13 cellular contexts compared by ENCODE assay signal in genomic region chr5:14416709-14417108, GRCh38.
A peak's percentile ranks its signal among the peaks of the same experiment; 100 is the strongest.
DNase-seq lines count a peak whose midpoint lies in the region; ATAC-seq and TF ChIP-seq lines count a peak whose summit lies in the region.
"Had no signal": no experiment of that assay in that cellular context is flagged by ENCODE, and none has a peak within 500 bp of the region (broad histone marks: within the 10 kb centered on the region; RNA-seq: fewer than 3 reads in every experiment).

No MANE protein-coding gene starts in this region.

- peaks cover 39% of the 10 kb centered on the region for H3K4me1 Mint-ChIP-seq in activated T-helper 17 cell treated with anti-CD3 and anti-CD28 coated beads, Interleukin-2, amount 50 U/mL, for 72 hours
- peaks cover 44% of the 10 kb centered on the region for H3K4me1 Mint-ChIP-seq in glutamatergic neuron (ENCODE audit: low read depth, unreplicated experiment)
- peaks cover 49% of the 10 kb centered on the region for H3K4me1 Mint-ChIP-seq in stimulated activated effector memory CD8-positive, alpha-beta T cell treated with anti-CD3 and anti-CD28 coated beads, Interleukin-12 subunit alpha, Interleukin-12 subunit beta, amount 100 ng/mL, for 72 hours

- peak overlapping the region; percentile 85 for H3K4me3 Mint-ChIP-seq in activated T-helper 17 cell treated with anti-CD3 and anti-CD28 coated beads, Interleukin-2, amount 50 U/mL, for 72 hours
- no peak overlapping the region for H3K4me3 Mint-ChIP-seq in glutamatergic neuron (ENCODE audit: unreplicated experiment)
- peak overlapping the region; percentile 11 for H3K4me3 Mint-ChIP-seq in stimulated activated effector memory CD8-positive, alpha-beta T cell treated with anti-CD3 and anti-CD28 coated beads, Interleukin-12 subunit alpha, Interleukin-12 subunit beta, amount 100 ng/mL, for 72 hours

- peaks cover 25% of the 10 kb centered on the region for H3K36me3 Mint-ChIP-seq in activated T-helper 17 cell treated with anti-CD3 and anti-CD28 coated beads, Interleukin-2, amount 50 U/mL, for 72 hours (ENCODE audit: low read depth)
- no peaks in the 10 kb centered on the region for H3K36me3 Mint-ChIP-seq in glutamatergic neuron (ENCODE audit: unreplicated experiment)
- H3K36me3 Mint-ChIP-seq in stimulated activated effector memory CD8-positive, alpha-beta T cell treated with anti-CD3 and anti-CD28 coated beads, Interleukin-12 subunit alpha, Interleukin-12 subunit beta, amount 100 ng/mL, for 72 hours: peaks cover 21% of the 10 kb centered on the region

- TF ChIP-seq CTCF in glutamatergic neuron (IDR thresholded peaks at IDR 0.05; ENCODE audit: partially characterized antibody, unreplicated experiment): no peak

- H3K9me3 Mint-ChIP-seq in activated T-helper 17 cell treated with anti-CD3 and anti-CD28 coated beads, Interleukin-2, amount 50 U/mL, for 72 hours: no peaks in the 10 kb centered on the region
- H3K9me3 Mint-ChIP-seq in glutamatergic neuron (ENCODE audit: unreplicated experiment): peaks cover 9% of the 10 kb centered on the region
- H3K9me3 Mint-ChIP-seq in stimulated activated effector memory CD8-positive, alpha-beta T cell treated with anti-CD3 and anti-CD28 coated beads, Interleukin-12 subunit alpha, Interleukin-12 subunit beta, amount 100 ng/mL, for 72 hours: no peaks in the 10 kb centered on the region

- H3K27me3 Mint-ChIP-seq in activated T-helper 17 cell treated with anti-CD3 and anti-CD28 coated beads, Interleukin-2, amount 50 U/mL, for 72 hours: peaks cover 6% of the 10 kb centered on the region
- H3K27me3 Mint-ChIP-seq in glutamatergic neuron (ENCODE audit: unreplicated experiment): peaks cover 8% of the 10 kb centered on the region

- peak; percentile 55 for DNase-seq in NCI-H82 (lab: John Stamatoyannopoulos, UW)
- DNase-seq in NCI-H82 treated with DMSO at 0.1 percent for 48 hours (lab: John Stamatoyannopoulos, UW; ENCODE audit: unreplicated experiment): no peak
- no peak for DNase-seq in glutamatergic neuron
- DNase-seq in stimulated activated effector memory CD8-positive, alpha-beta T cell treated with anti-CD3 and anti-CD28 coated beads, Interleukin-12 subunit alpha, Interleukin-12 subunit beta, amount 100 ng/mL, for 72 hours (ENCODE audit: low spot score in 2 of 2): no peak
- no peak for DNase-seq in NCI-H2196 (lab: John Stamatoyannopoulos, UW; ENCODE audit: unreplicated experiment)
- no peak for DNase-seq in HPDE6-E6E7 (ENCODE audit: extremely low spot score)
- DNase-seq: body of pancreas, Calu3, NCI-H446 treated with DMSO at 0.1 percent for 48 hours, right lobe of liver, thyroid gland had no signal

- H3K27ac Mint-ChIP-seq in activated T-helper 17 cell treated with anti-CD3 and anti-CD28 coated beads, Interleukin-2, amount 50 U/mL, for 72 hours: peak overlapping the region; percentile 100
- peak overlapping the region; percentile 74 for H3K27ac Mint-ChIP-seq in glutamatergic neuron (ENCODE audit: unreplicated experiment)
- peak overlapping the region; percentile 37 for H3K27ac Mint-ChIP-seq in stimulated activated effector memory CD8-positive, alpha-beta T cell treated with anti-CD3 and anti-CD28 coated beads, Interleukin-12 subunit alpha, Interleukin-12 subunit beta, amount 100 ng/mL, for 72 hours

- no peak for ATAC-seq in activated T-helper 17 cell treated with anti-CD3 and anti-CD28 coated beads, Interleukin-2, amount 50 U/mL, for 72 hours (replicated peaks)
- no peak for ATAC-seq in stimulated activated effector memory CD8-positive, alpha-beta T cell treated with anti-CD3 and anti-CD28 coated beads, Interleukin-12 subunit alpha, Interleukin-12 subunit beta, amount 100 ng/mL, for 72 hours
- no peak for ATAC-seq in GM21360 (IDR thresholded peaks at IDR 0.05; ENCODE audit: unreplicated experiment)
- ATAC-seq: body of pancreas, right lobe of liver had no signal

Comparison
In these comparisons a context has a peak if more than half of its experiments do, and no peak if none do; other contexts are left out.
1. H3K27ac Mint-ChIP-seq: peak in every context shown above with its lines; median percentile 100 in activated T-helper 17 cell treated with anti-CD3 and anti-CD28 coated beads, Interleukin-2, amount 50 U/mL, for 72 hours; 74 in glutamatergic neuron; 37 in stimulated activated effector memory CD8-positive, alpha-beta T cell treated with anti-CD3 and anti-CD28 coated beads, Interleukin-12 subunit alpha, Interleukin-12 subunit beta, amount 100 ng/mL, for 72 hours.